In genomic region chr6:72616406-72617015, GRCh38 we compare ENCODE assay signal across 9 cellular contexts.
DNase-seq lines count a peak whose midpoint lies in the region; ATAC-seq lines count a peak whose summit lies in the region.
"Had no signal": no experiment of that assay in that cellular context is flagged by ENCODE, and none has a peak within 500 bp of the region (broad histone marks: within the 10 kb centered on the region; RNA-seq: fewer than 3 reads in every experiment).

No MANE protein-coding gene starts in this region.

- no peaks in the 10 kb centered on the region for H3K9me3 ChIP-seq in adipocyte (ENCODE audit: control insufficient read depth, low read length)

- DNase-seq in DMS53 (lab: John Stamatoyannopoulos, UW) (peak; percentile 72), HuH-7 (ENCODE audit: low spot score) (peak; percentile 48), adipocyte (ENCODE audit: low read depth) (peak; percentile 87), left kidney (ENCODE audit: low read depth, low spot score) (peak; percentile 45), GOT3 (lab: John Stamatoyannopoulos, UW) (no peak), NCI-H1436 treated with DMSO at 0.1 percent for 48 hours (lab: John Stamatoyannopoulos, UW) (no peak)

- no peak overlapping the region for H3K4me3 ChIP-seq in adipocyte (ENCODE audit: low read length)
- H3K4me3 ChIP-seq: skin epidermis had no signal

- H3K4me1 ChIP-seq in adipocyte (ENCODE audit: control insufficient read depth, insufficient read depth, low read length): peaks cover 14% of the 10 kb centered on the region

- no peak for ATAC-seq in HG02610 (IDR thresholded peaks at IDR 0.05; ENCODE audit: unreplicated experiment)
- ATAC-seq in HG03571 (IDR thresholded peaks at IDR 0.05; ENCODE audit: unreplicated experiment): no peak

- no peak overlapping the region for H3K9ac ChIP-seq in adipocyte (ENCODE audit: low read length)

- H3K36me3 ChIP-seq in adipocyte (ENCODE audit: control insufficient read depth, insufficient read depth, low read length, severe bottlenecking): no peaks in the 10 kb centered on the region

- peaks cover 38% of the 10 kb centered on the region for H3K27me3 ChIP-seq in adipocyte (replicated peaks; ENCODE audit: control insufficient read depth, insufficient read depth, low read length)

Comparison
In these comparisons a context has a peak if more than half of its experiments do, and no peak if none do; other contexts are left out.
1. DNase-seq: peak in DMS53 (single experiment), HuH-7 (single experiment), adipocyte (single experiment) and left kidney (single experiment); none in GOT3 (single experiment) and NCI-H1436 treated with DMSO at 0.1 percent for 48 hours (single experiment).